14 cellular contexts compared by ENCODE assay signal in the genomic region with DNA sequence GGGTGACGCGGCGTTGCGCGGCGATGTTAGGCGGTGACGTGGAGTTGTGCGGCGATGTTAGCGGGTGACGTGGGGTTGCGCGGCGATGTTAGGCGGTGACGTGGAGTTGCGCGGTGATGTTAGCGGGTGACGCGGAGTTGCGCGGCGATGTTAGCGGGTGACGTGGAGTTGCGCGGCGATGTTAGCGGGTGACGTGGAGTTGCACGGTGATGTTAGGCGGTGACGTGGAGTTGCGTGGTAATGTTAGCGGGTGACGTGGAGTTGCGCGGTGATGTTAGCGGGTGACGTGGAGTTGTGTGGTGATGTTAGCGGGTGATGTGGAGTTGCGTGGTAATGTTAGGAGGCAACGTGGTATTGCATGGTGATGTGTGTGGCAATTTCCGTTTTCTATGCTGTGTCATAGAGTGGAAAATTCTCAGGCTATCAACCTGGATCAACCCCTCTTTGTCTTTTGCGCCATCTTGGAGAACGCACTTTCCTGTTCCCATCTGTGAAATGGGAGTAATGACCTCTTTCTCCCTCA.
"Had no signal": no experiment of that assay in that cellular context is flagged by ENCODE, and none has a peak within 500 bp of the region (broad histone marks: within the 10 kb centered on the region; RNA-seq: fewer than 3 reads in every experiment).

No MANE protein-coding gene starts in this region.

- H3K27ac Mint-ChIP-seq: activated CD4-positive, alpha-beta T cell treated with anti-CD3 and anti-CD28 coated beads for 36 hours had no signal

- ATAC-seq: activated CD4-positive, alpha-beta T cell treated with anti-CD3 and anti-CD28 coated beads for 36 hours; activated naive CD4-positive, alpha-beta T cell treated with anti-CD3 and anti-CD28 coated beads, Interleukin-2, amount 50 U/mL, for 72 hours; activated T-cell treated with anti-CD3 and anti-CD28 coated beads, Interleukin-2, amount 50 U/mL, for 4 hours; naive thymus-derived CD8-positive, alpha-beta T cell; stimulated activated naive CD8-positive, alpha-beta T cell treated with anti-CD3 and anti-CD28 coated beads, Interleukin-15, Interleukin-2, amounts not matched to agents 100 U/mL and 50 U/mL, for 24 hours had no signal

- DNase-seq: activated CD4-positive, alpha-beta T cell treated with anti-CD3 and anti-CD28 coated beads for 36 hours; activated CD4-positive, alpha-beta T cell treated with anti-CD3 and anti-CD28 coated beads, Interleukin-2, amount 50 U/mL, for 48 hours; activated gamma-delta T cell; activated T-cell treated with anti-CD3 and anti-CD28 coated beads, Interleukin-2, amount 50 U/mL, for 4 hours; amniotic stem cell; dermis blood vessel endothelial cell; effector memory CD4-positive, alpha-beta T cell; naive thymus-derived CD8-positive, alpha-beta T cell; stimulated activated CD8-positive, alpha-beta memory T cell treated with anti-CD3 and anti-CD28 coated beads, Interleukin-4, amount 100 ng/mL, for 48 hours; stimulated activated naive CD8-positive, alpha-beta T cell treated with anti-CD3 and anti-CD28 coated beads, Interleukin-15, Interleukin-2, amounts not matched to agents 100 U/mL and 50 U/mL, for 24 hours; SW 1271; T-helper 2 cell; transverse colon had no signal

- H3K4me3 Mint-ChIP-seq: activated CD4-positive, alpha-beta T cell treated with anti-CD3 and anti-CD28 coated beads for 36 hours; activated T-cell treated with anti-CD3 and anti-CD28 coated beads, Interleukin-2, amount 50 U/mL, for 4 hours; naive thymus-derived CD8-positive, alpha-beta T cell had no signal
